Comparison of ENCODE assay signal across 8 cellular contexts in the genomic region with DNA sequence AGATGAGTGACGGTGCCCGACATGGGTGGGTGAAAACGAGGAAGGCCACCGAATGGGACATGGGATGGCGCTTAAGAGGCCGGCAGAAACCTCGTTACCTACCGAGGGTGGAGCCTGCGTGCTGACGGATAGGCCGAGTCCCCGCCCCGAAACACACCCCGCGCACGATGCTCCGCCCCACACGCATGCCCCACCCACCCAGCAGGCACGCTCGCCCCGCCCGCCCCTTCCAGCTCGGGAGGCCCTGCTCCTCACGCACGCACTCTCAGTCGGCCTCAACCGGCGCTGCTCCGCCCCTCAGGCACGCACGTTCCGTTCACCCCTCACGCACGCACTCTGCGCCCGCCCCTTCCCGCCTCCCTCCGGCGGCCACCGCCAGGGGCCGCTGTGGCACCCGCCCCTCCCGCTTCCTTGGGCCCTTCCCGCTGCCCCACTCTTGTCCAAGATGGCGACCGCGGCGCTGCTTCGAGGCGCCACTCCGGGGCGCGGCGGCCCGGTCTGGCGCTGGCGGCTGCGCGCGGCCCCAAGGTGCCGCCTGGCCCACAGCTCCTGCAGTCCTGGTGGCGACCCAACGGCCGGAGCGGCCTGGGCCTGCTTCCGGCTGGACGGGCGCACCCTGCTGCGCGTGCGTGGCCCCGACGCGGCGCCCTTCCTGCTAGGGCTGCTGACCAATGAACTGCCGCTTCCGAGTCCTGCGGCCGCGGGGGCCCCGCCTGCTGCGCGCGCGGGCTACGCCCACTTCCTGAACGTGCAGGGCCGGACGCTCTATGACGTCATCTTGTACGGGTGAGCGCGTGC. TPM values are rescaled to one million over a fixed set of nuclear protein-coding genes. Genes with fewer than 3 reads are reported as not detected.
A peak's percentile ranks its signal among the peaks of the same experiment; 100 is the strongest.
DNase-seq lines count a peak whose midpoint lies in the region; ATAC-seq, FAIRE-seq and TF ChIP-seq lines count a peak whose summit lies in the region.

IBA57 (plus strand) TSS at position 433 of the 798 bp plus-strand sequence; CDS start at position 446, 13 bp downstream.

- H3K4me1 ChIP-seq in BLaER1 (peaks cover 56% of the 10 kb centered on the region), colonic mucosa (peaks cover 4% of the 10 kb centered on the region)

- H4K20me1 ChIP-seq in BLaER1 = peaks cover 3% of the 10 kb centered on the region; the same call in 1 of the 2 replicates

- peak; percentile 93 for FAIRE-seq in GM19239 (lab: Jason Lieb, UNC)

- peak; percentile 83 for TF ChIP-seq CTCF in colonic mucosa (IDR thresholded peaks at IDR 0.05)

- H3K9me3 ChIP-seq in BLaER1 (no peaks in the 10 kb centered on the region), colonic mucosa (no peaks in the 10 kb centered on the region)

- H3K9ac ChIP-seq in BLaER1 = peak within 1 kb of the TSS; percentile 99
- peak within 1 kb of the TSS; percentile 86 to 97 for H3K9ac ChIP-seq in colonic mucosa (ENCODE audit: low read depth in 2 of 2, low read length in 2 of 2)

- peak within 1 kb of the TSS; percentile 98 for H3K4me2 ChIP-seq in BLaER1

- ATAC-seq in HG03457 (IDR thresholded peaks at IDR 0.05; ENCODE audit: unreplicated experiment) = peak; percentile 76

- H3K4me3 ChIP-seq in BLaER1 (peak within 1 kb of the TSS; percentile 77), colonic mucosa (peak within 1 kb of the TSS; percentile 78)

- intact Hi-C loops in colonic mucosa (cut with DNase I) = no loop called here

- peak; percentile 97 for DNase-seq in GM19239 (ENCODE audit: insufficient read length, low spot score)
- DNase-seq in NCI-H524 (lab: John Stamatoyannopoulos, UW) = peak; percentile 90 to 95
- DNase-seq in activated CD4-positive, alpha-beta T cell treated with anti-CD3 and anti-CD28 coated beads for 48 hours = peak; percentile 100
- DNase-seq in colonic mucosa = peak; percentile 99
- peak; percentile 99 for DNase-seq in left kidney (ENCODE audit: low read depth, low spot score)
- peak; percentile 99 for DNase-seq in stimulated activated CD4-positive, alpha-beta T cell treated with anti-CD3 and anti-CD28 coated beads, Interleukin-2, amount 100 ng/mL, for 24 hours

- H3K27me3 ChIP-seq in BLaER1 (no peaks in the 10 kb centered on the region), colonic mucosa (no peaks in the 10 kb centered on the region)

- H3K27ac ChIP-seq in BLaER1 = peak within 1 kb of the TSS; percentile 100
- H3K27ac ChIP-seq in colonic mucosa = peak within 1 kb of the TSS; percentile 98

- H3K36me3 ChIP-seq in BLaER1 (no peaks in the 10 kb centered on the region; the same call in 1 of the 2 replicates), colonic mucosa (no peaks in the 10 kb centered on the region)

RNA-seq across cellular contexts. Expression of gene IBA57, which starts in this region (rescaled TPM):
- 10 to 100 TPM; 11.0 to 16.9 TPM for total RNA-seq in colonic mucosa

Comparison
In these comparisons a context has a peak if more than half of its experiments do, and no peak if none do; other contexts are left out.
1. Peak in every context shown above with its lines: DNase-seq, ATAC-seq, H3K4me3 ChIP-seq and H3K27ac ChIP-seq.